ENCODE assay signal across 18 cellular contexts in genomic region chr15:65927545-65927944, GRCh38. TPM values are rescaled to one million over a fixed set of nuclear protein-coding genes. Genes with fewer than 3 reads are reported as not detected.
DNase-seq lines count a peak whose midpoint lies in the region; ATAC-seq, FAIRE-seq and TF ChIP-seq lines count a peak whose summit lies in the region.
"Had no signal": no experiment of that assay in that cellular context is flagged by ENCODE, and none has a peak within 500 bp of the region (broad histone marks: within the 10 kb centered on the region; RNA-seq: fewer than 3 reads in every experiment).

No MANE protein-coding gene starts in this region.

- DNase-seq in AG04450 (ENCODE audit: low read depth, low spot score) (no peak), HT-29 (ENCODE audit: low spot score) (peak; percentile 28), cardiac fibroblast (ENCODE audit: low read depth in 2 of 2) (no peak), keratinocyte (ENCODE audit: low read depth, low spot score) (no peak), SKM-1 treated with dmso at 0.1 percent for 144 hours (lab: John Stamatoyannopoulos, UW; ENCODE audit: unreplicated experiment) (no peak), caudate nucleus (lab: John Stamatoyannopoulos, UW) (no peak), NCI-H524 treated with DMSO at 0.1 percent for 48 hours (lab: John Stamatoyannopoulos, UW) (no peak)
- DNase-seq: activated CD8-positive, alpha-beta T cell treated with anti-CD3 and anti-CD28 coated beads for 36 hours; activated naive CD8-positive, alpha-beta T cell treated with anti-CD3 and anti-CD28 coated beads, Interleukin-2, amount 50 U/mL, for 24 hours; activated T-cell treated with anti-CD3 and anti-CD28 coated beads, Interleukin-2, amount 50 U/mL, for 72 hours; DMS153; erythroblast; hypothalamus; NCI-H1694 treated with DMSO at 0.1 percent for 48 hours; NCI-H510A; stomach had no signal

- H2AFZ ChIP-seq in keratinocyte (ENCODE audit: control insufficient read depth, low read length) = no peak overlapping the region

- no peak for FAIRE-seq in keratinocyte (lab: Jason Lieb, UNC)

- dilution Hi-C loops in keratinocyte (cut with MboI; ENCODE audit: extremely low pct_ligation_motif_present, low sequenced_read_pairs) = no loop called here

- POLR2A ChIA-PET in AG04450 (lab: Yijun Ruan, JAX) = no interaction called here

- H3K27me3 ChIP-seq in AG04450 (ENCODE audit: control insufficient read depth, insufficient read depth, low read length) (peaks cover 9% of the 10 kb centered on the region), keratinocyte (ENCODE audit: control insufficient read depth, extremely low read depth, insufficient read depth, low read length) (no peaks in the 10 kb centered on the region)
- H3K27me3 ChIP-seq: stomach had no signal

- no peak for ATAC-seq in GM18868 (IDR thresholded peaks at IDR 0.05; ENCODE audit: unreplicated experiment)
- ATAC-seq: activated CD8-positive, alpha-beta T cell treated with anti-CD3 and anti-CD28 coated beads for 36 hours; activated naive CD8-positive, alpha-beta T cell treated with anti-CD3 and anti-CD28 coated beads, Interleukin-2, amount 50 U/mL, for 24 hours; left lobe of liver had no signal

- no peaks in the 10 kb centered on the region for H3K79me2 ChIP-seq in keratinocyte (ENCODE audit: control insufficient read depth, insufficient read depth, low read length)

- H3K36me3 ChIP-seq in keratinocyte (ENCODE audit: control insufficient read depth in 2 of 2, extremely low read depth in 1 of 2, insufficient read depth in 2 of 2, low read length in 2 of 2) = no peaks in the 10 kb centered on the region
- H3K36me3 ChIP-seq: stomach had no signal

- H3K9ac ChIP-seq in keratinocyte (ENCODE audit: control insufficient read depth, extremely low read depth, insufficient read depth, low read length) = no peak overlapping the region

- CTCF ChIA-PET in AG04450 (lab: Charles Lee) = no interaction called here

- H3K4me2 ChIP-seq in keratinocyte (ENCODE audit: control insufficient read depth, extremely low read depth, insufficient read depth, low read depth, low read length) = no peak overlapping the region

- H3K27ac ChIP-seq in AG04450 (ENCODE audit: low read depth, low read length) (no peak overlapping the region), keratinocyte (ENCODE audit: control insufficient read depth, insufficient read depth, low read length) (no peak overlapping the region), caudate nucleus (ENCODE audit: low read depth, low read length) (no peak overlapping the region)
- H3K27ac ChIP-seq: stomach had no signal

- no peaks in the 10 kb centered on the region for H4K20me1 ChIP-seq in keratinocyte (ENCODE audit: control insufficient read depth, extremely low read depth, insufficient read depth, low read length)

- H3K9me3 ChIP-seq in AG04450 (ENCODE audit: control insufficient read depth, insufficient read depth, low read length) = no peaks in the 10 kb centered on the region
- no peaks in the 10 kb centered on the region for H3K9me3 ChIP-seq in keratinocyte (ENCODE audit: control insufficient read depth, low read depth, low read length)
- H3K9me3 ChIP-seq: stomach had no signal

- H3K4me1 ChIP-seq in keratinocyte (ENCODE audit: control insufficient read depth, extremely low read depth, insufficient read depth, low read length) = no peaks in the 10 kb centered on the region
- H3K4me1 ChIP-seq: stomach had no signal

- H3K4me3 ChIP-seq in AG04450 (ENCODE audit: low read depth, low read length) (no peak overlapping the region), cardiac fibroblast (replicated peaks in 1 of 2; ENCODE audit: low read depth in 2 of 2, low read length in 2 of 2) (no peak overlapping the region), keratinocyte (ENCODE audit: control insufficient read depth in 2 of 3, extremely low read depth in 1 of 3, insufficient read depth in 2 of 3, low read depth in 1 of 3, low read length in 3 of 3) (no peak overlapping the region)
- H3K4me3 ChIP-seq: stomach had no signal

- no peaks in the 10 kb centered on the region for H3K9me1 ChIP-seq in keratinocyte (ENCODE audit: control insufficient read depth, extremely low read depth, insufficient read depth, low read length)

- TF ChIP-seq CTCF in AG04450 (IDR thresholded peaks at IDR 0.05; ENCODE audit: low read depth, low read length) (peak; percentile 32), cardiac fibroblast (IDR thresholded peaks at IDR 0.05; ENCODE audit: low read depth, low read length) (peak; percentile 29), keratinocyte (optimal IDR thresholded peaks at IDR 0.05 in 1 of 3, IDR thresholded peaks at IDR 0.05 in 1 of 3, conservative IDR thresholded peaks at IDR 0.05 in 1 of 3; ENCODE audit: extremely low read depth in 1 of 3, insufficient read depth in 2 of 3, low read length in 3 of 3) (peak; percentile 27 to 57 (median 50))

RNA-seq across cellular contexts. Expression of gene RAB11A, which starts 58.3 kb away (rescaled TPM):
- polyA plus RNA-seq in AG04450 (2011; rRNA removed) (315 and 399 TPM in 2 replicates), keratinocyte (356 to 649 TPM (median 537 TPM) in 3 replicates)
- 74.9 and 130 TPM in 2 replicates for polyA minus RNA-seq in AG04450 (2011; rRNA and poly(A)+ RNA removed)
- 233 and 329 TPM in 2 replicates for total RNA-seq in HT-29 (2014; rRNA removed; shearing (Covaris generic))
- polyA plus RNA-seq in keratinocyte (2011; ENCODE audit: low read depth) = 542 TPM
- polyA plus RNA-seq in keratinocyte (2011; cell fraction: cytosol; rRNA removed) = 603 and 936 TPM in 2 replicates
- 444 and 474 TPM in 2 replicates for polyA plus RNA-seq in keratinocyte (2011; cell fraction: nucleus; rRNA removed)
- 359 and 594 TPM in 2 replicates for polyA plus RNA-seq in keratinocyte (2012; ENCODE audit: low replicate concordance)
- polyA minus RNA-seq in keratinocyte = 116 to 357 TPM (median 214 TPM) in 3 replicates
- 89.8 TPM for polyA minus RNA-seq in keratinocyte (2011; cell fraction: cytosol; rRNA and poly(A)+ RNA removed)
- polyA minus RNA-seq in keratinocyte (2011; cell fraction: nucleus; rRNA and poly(A)+ RNA removed) = 21.9 and 103 TPM in 2 replicates
